ENCODE assay signal across 27 cellular contexts in genomic region chr3:175651716-175652115, GRCh38.
A peak's percentile ranks its signal among the peaks of the same experiment; 100 is the strongest.
DNase-seq lines count a peak whose midpoint lies in the region; ATAC-seq and TF ChIP-seq lines count a peak whose summit lies in the region.
"Had no signal": no experiment of that assay in that cellular context is flagged by ENCODE, and none has a peak within 500 bp of the region (broad histone marks: within the 10 kb centered on the region; RNA-seq: fewer than 3 reads in every experiment).

No MANE protein-coding gene starts in this region.

- TF ChIP-seq CTCF in ascending aorta (IDR thresholded peaks at IDR 0.05) (no peak), osteoblast (IDR thresholded peaks at IDR 0.05; ENCODE audit: extremely low read depth, low read depth, low read length) (no peak)

- no peaks in the 10 kb centered on the region for H4K20me1 ChIP-seq in osteoblast (ENCODE audit: insufficient read depth, low read length)

- no peak for ATAC-seq in GM21381 (IDR thresholded peaks at IDR 0.05; ENCODE audit: unreplicated experiment)
- no peak for ATAC-seq in esophagus mucosa
- ATAC-seq in HG02678 (IDR thresholded peaks at IDR 0.05; ENCODE audit: unreplicated experiment): no peak
- ATAC-seq: GM12878, heart left ventricle had no signal

- no peaks in the 10 kb centered on the region for H3K79me2 ChIP-seq in osteoblast (ENCODE audit: insufficient read depth, low read length)

- intact Hi-C loops in ascending aorta (cut with DNase I): no loop called here

- H3K27ac ChIP-seq in ascending aorta (peak overlapping the region; percentile 2 to 48), osteoblast (ENCODE audit: low read depth, low read length) (peak overlapping the region; percentile 28)
- H3K27ac ChIP-seq: heart left ventricle, stomach had no signal

- no peaks in the 10 kb centered on the region for H3K27me3 ChIP-seq in ascending aorta
- no peaks in the 10 kb centered on the region for H3K27me3 ChIP-seq in osteoblast (ENCODE audit: insufficient read depth, low read length)
- H3K27me3 ChIP-seq: BE2C, heart left ventricle, stomach had no signal

- H2AFZ ChIP-seq in osteoblast (ENCODE audit: low read length): peak overlapping the region; percentile 89

- DNase-seq in DMS53 (lab: John Stamatoyannopoulos, UW) (peak; percentile 28), DMS53 treated with DMSO at 0.1 percent for 48 hours (lab: John Stamatoyannopoulos, UW; ENCODE audit: unreplicated experiment) (no peak), NCI-H1092 (lab: John Stamatoyannopoulos, UW) (peak; percentile 16), ascending aorta (ENCODE audit: low spot score in 2 of 2) (no peak), osteoblast (ENCODE audit: insufficient read length, low spot score, missing footprints) (peak; percentile 36)
- DNase-seq: 8988T; activated CD4-positive, alpha-beta T cell treated with anti-CD3 and anti-CD28 coated beads, Interleukin-2, amount 50 U/mL, for 4 hours; activated gamma-delta T cell treated with Interleukin-2 at 50 U/mL for 16 hours; activated T-cell treated with anti-CD3 and anti-CD28 coated beads for 4 hours; amniotic stem cell; BE2C; Calu3; effector CD8-positive, alpha-beta T cell; GF-D8; GOT3; heart left ventricle; immature natural killer cell; Kasumi-1; posterior cingulate gyrus; SHP77 treated with DMSO at 0.1 percent for 48 hours; stimulated activated CD4-positive, alpha-beta T cell treated with anti-CD3 and anti-CD28 coated beads, Interleukin-4, amount 100 ng/mL, for 1 hour; stomach had no signal

- no peaks in the 10 kb centered on the region for H3K9me3 ChIP-seq in ascending aorta
- no peaks in the 10 kb centered on the region for H3K9me3 ChIP-seq in osteoblast (ENCODE audit: low read depth, low read length)
- H3K9me3 ChIP-seq: BE2C, heart left ventricle, stomach had no signal

- H3K4me1 ChIP-seq in ascending aorta (peaks cover 0 to 5% of the 10 kb centered on the region in 2 donors), osteoblast (ENCODE audit: insufficient read depth, low read length) (no peaks in the 10 kb centered on the region)
- H3K4me1 ChIP-seq: stomach had no signal

- peak overlapping the region; percentile 84 for H3K4me2 ChIP-seq in osteoblast (ENCODE audit: insufficient read depth, low read length)

- H3K4me3 ChIP-seq in ascending aorta (peak overlapping the region; percentile 19 to 48), osteoblast (ENCODE audit: insufficient read depth, low read length) (peak overlapping the region; percentile 69)
- H3K4me3 ChIP-seq: GM12878, lung, stomach had no signal

- H3K36me3 ChIP-seq in ascending aorta (no peaks in the 10 kb centered on the region), osteoblast (ENCODE audit: insufficient read depth, low read length) (no peaks in the 10 kb centered on the region)
- H3K36me3 ChIP-seq: BE2C, heart left ventricle, stomach had no signal

Comparison
In these comparisons a context has a peak if more than half of its experiments do, and no peak if none do; other contexts are left out.
1. DNase-seq: peak in DMS53 (single experiment), NCI-H1092 (single experiment) and osteoblast (single experiment); none in DMS53 treated with DMSO at 0.1 percent for 48 hours (single experiment) and ascending aorta (0 of 2).